Comparison of ENCODE assay signal across 21 cellular contexts in the genomic region with DNA sequence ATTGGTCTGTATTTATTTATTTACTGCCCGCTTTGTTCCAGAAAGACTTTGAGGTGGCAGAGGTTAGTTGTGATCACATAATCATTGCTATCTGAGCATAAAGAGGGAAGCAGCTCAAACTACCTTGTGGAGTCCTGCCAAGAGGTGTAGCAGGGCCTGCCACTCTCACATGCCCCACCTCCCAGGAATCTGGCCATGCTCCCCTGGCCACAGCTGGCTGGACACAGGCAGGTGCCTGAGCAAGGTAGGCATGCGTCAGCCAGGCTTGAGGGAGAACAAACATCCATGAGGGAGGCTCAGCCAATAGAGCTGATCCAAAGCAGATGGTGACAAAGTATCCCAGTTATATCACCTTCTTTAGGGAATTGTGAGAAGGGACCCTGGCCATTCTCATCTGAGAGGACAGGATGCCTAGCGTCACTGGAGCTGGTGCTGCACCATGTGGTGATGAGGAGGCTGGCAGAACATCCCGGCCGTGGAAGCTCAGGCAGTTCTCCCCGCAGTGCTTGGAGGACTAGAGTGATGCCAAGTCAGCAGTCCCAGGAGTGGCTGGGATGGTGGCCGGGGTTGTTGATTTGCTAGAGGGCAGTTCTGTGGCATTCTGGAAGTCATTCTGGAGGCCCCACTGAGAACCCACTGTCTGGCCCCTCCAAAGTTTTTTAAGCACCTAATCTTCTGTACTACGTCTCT. TPM values are rescaled to one million over a fixed set of nuclear protein-coding genes. Genes with fewer than 3 reads are reported as not detected.
A peak's percentile ranks its signal among the peaks of the same experiment; 100 is the strongest.
DNase-seq lines count a peak whose midpoint lies in the region; ATAC-seq and TF ChIP-seq lines count a peak whose summit lies in the region.
"Had no signal": no experiment of that assay in that cellular context is flagged by ENCODE, and none has a peak within 500 bp of the region (broad histone marks: within the 10 kb centered on the region; RNA-seq: fewer than 3 reads in every experiment).

No MANE protein-coding gene starts in this region.

- no peaks in the 10 kb centered on the region for H3K36me3 Mint-ChIP-seq in chondrocyte (ENCODE audit: low read depth)
- H3K36me3 Mint-ChIP-seq: activated CD8-positive, alpha-beta memory T cell treated with anti-CD3 and anti-CD28 coated beads, Interleukin-2, amount 10 ng/mL, durations not matched to agents 7 days and 5 days; stimulated activated effector memory CD8-positive, alpha-beta T cell treated with anti-CD3 and anti-CD28 coated beads, Interleukin-12 subunit alpha, Interleukin-12 subunit beta, amount 100 ng/mL, for 72 hours; T-cell had no signal

- H3K4me1 ChIP-seq in psoas muscle (no peaks in the 10 kb centered on the region), right atrium auricular region (no peaks in the 10 kb centered on the region)
- H3K4me1 ChIP-seq: SJCRH30, testis had no signal

- H3K4me3 Mint-ChIP-seq in chondrocyte (ENCODE audit: unreplicated experiment): no peak overlapping the region
- H3K4me3 Mint-ChIP-seq: activated CD4-positive, alpha-beta T cell treated with anti-CD3 and anti-CD28 coated beads, Interleukin-2, amount 10 ng/mL, durations not matched to agents 7 days and 5 days; activated CD8-positive, alpha-beta memory T cell treated with anti-CD3 and anti-CD28 coated beads, Interleukin-2, amount 10 ng/mL, durations not matched to agents 7 days and 5 days; activated T-helper 1 cell treated with anti-CD3 and anti-CD28 coated beads, Interleukin-12 subunit alpha, Interleukin-12 subunit beta, Interleukin-2, Interleukin-4 antibody, amounts not matched to agents 30 ng/mL and 10 ng/mL and 1 ng/mL, durations not matched to agents 14 hours and 24 hours and 36 hours; CD8-positive, alpha-beta memory T cell; nephron progenitor cell; stimulated activated effector memory CD8-positive, alpha-beta T cell treated with anti-CD3 and anti-CD28 coated beads, Interleukin-12 subunit alpha, Interleukin-12 subunit beta, amount 100 ng/mL, for 72 hours; T-cell had no signal

- WGBS in psoas muscle, 3 donors: 63 to 68% (median 66%) methylated on average over 8 of the region's 8 CpGs

- TF ChIP-seq CTCF in chondrocyte (IDR thresholded peaks at IDR 0.05) (no peak), psoas muscle (IDR thresholded peaks at IDR 0.05) (no peak), right atrium auricular region (IDR thresholded peaks at IDR 0.05) (no peak)

- peaks cover 14% of the 10 kb centered on the region for H3K27me3 Mint-ChIP-seq in chondrocyte (ENCODE audit: low read depth)

- DNase-seq in DMS79 (lab: John Stamatoyannopoulos, UW) (peak; percentile 48), NCI-H2029 (lab: John Stamatoyannopoulos, UW) (peak; percentile 70), chondrocyte (ENCODE audit: low spot score) (peak; percentile 52), renal cortical epithelial cell (ENCODE audit: low read depth) (peak; percentile 25), psoas muscle (no peak), right atrium auricular region (ENCODE audit: low spot score) (no peak)
- DNase-seq: activated CD4-positive, alpha-beta T cell treated with anti-CD3 and anti-CD28 coated beads, Interleukin-2, amount 10 ng/mL, durations not matched to agents 7 days and 5 days; activated CD8-positive, alpha-beta memory T cell treated with anti-CD3 and anti-CD28 coated beads, Interleukin-2, amount 10 ng/mL, durations not matched to agents 7 days and 5 days; activated naive CD4-positive, alpha-beta T cell treated with anti-CD3 and anti-CD28 coated beads, Interleukin-2, amount 50 U/mL, for 16 hours; dermis blood vessel endothelial cell; glutamatergic neuron; midbrain; NCI-H146; nephron progenitor cell; SJCRH30; T-cell; testis had no signal

- peaks cover 5% of the 10 kb centered on the region for H3K9me3 Mint-ChIP-seq in chondrocyte (ENCODE audit: low read depth)
- H3K9me3 Mint-ChIP-seq: activated CD4-positive, alpha-beta T cell treated with anti-CD3 and anti-CD28 coated beads, Interleukin-2, amount 10 ng/mL, durations not matched to agents 7 days and 5 days; activated T-helper 1 cell treated with anti-CD3 and anti-CD28 coated beads, Interleukin-12 subunit alpha, Interleukin-12 subunit beta, Interleukin-2, Interleukin-4 antibody, amounts not matched to agents 30 ng/mL and 10 ng/mL and 1 ng/mL, durations not matched to agents 14 hours and 24 hours and 36 hours; CD8-positive, alpha-beta memory T cell; nephron progenitor cell; stimulated activated effector memory CD8-positive, alpha-beta T cell treated with anti-CD3 and anti-CD28 coated beads, Interleukin-12 subunit alpha, Interleukin-12 subunit beta, amount 100 ng/mL, for 72 hours; T-cell had no signal

- no peak overlapping the region for H3K27ac Mint-ChIP-seq in chondrocyte (ENCODE audit: unreplicated experiment)
- H3K27ac Mint-ChIP-seq: activated CD4-positive, alpha-beta T cell treated with anti-CD3 and anti-CD28 coated beads, Interleukin-2, amount 10 ng/mL, durations not matched to agents 7 days and 5 days; activated CD8-positive, alpha-beta memory T cell treated with anti-CD3 and anti-CD28 coated beads, Interleukin-2, amount 10 ng/mL, durations not matched to agents 7 days and 5 days; activated T-helper 1 cell treated with anti-CD3 and anti-CD28 coated beads, Interleukin-12 subunit alpha, Interleukin-12 subunit beta, Interleukin-2, Interleukin-4 antibody, amounts not matched to agents 30 ng/mL and 10 ng/mL and 1 ng/mL, durations not matched to agents 14 hours and 24 hours and 36 hours; nephron progenitor cell; stimulated activated effector memory CD8-positive, alpha-beta T cell treated with anti-CD3 and anti-CD28 coated beads, Interleukin-12 subunit alpha, Interleukin-12 subunit beta, amount 100 ng/mL, for 72 hours; T-cell had no signal

- H3K4me3 ChIP-seq in psoas muscle (no peak overlapping the region), right atrium auricular region (no peak overlapping the region)
- H3K4me3 ChIP-seq: SJCRH30, testis had no signal

- H3K27ac ChIP-seq in psoas muscle (no peak overlapping the region), right atrium auricular region (no peak overlapping the region)
- H3K27ac ChIP-seq: SJCRH30, testis had no signal

- no peaks in the 10 kb centered on the region for H3K4me1 Mint-ChIP-seq in chondrocyte (ENCODE audit: low read depth)
- H3K4me1 Mint-ChIP-seq: nephron progenitor cell, T-cell had no signal

- H3K27me3 ChIP-seq in psoas muscle (ENCODE audit: insufficient read depth in 3 of 3, low read length in 2 of 3) (peaks cover 0 to 4% (median 0%) of the 10 kb centered on the region in 3 donors), right atrium auricular region (no peaks in the 10 kb centered on the region)
- H3K27me3 ChIP-seq: testis had no signal

- H3K9me3 ChIP-seq in psoas muscle (no peaks in the 10 kb centered on the region), right atrium auricular region (no peaks in the 10 kb centered on the region)
- H3K9me3 ChIP-seq: SJCRH30, testis had no signal

- no peak for ATAC-seq in psoas muscle
- ATAC-seq in GM18861 (IDR thresholded peaks at IDR 0.05; ENCODE audit: unreplicated experiment): no peak
- ATAC-seq: activated CD8-positive, alpha-beta memory T cell treated with anti-CD3 and anti-CD28 coated beads, Interleukin-2, amount 10 ng/mL, durations not matched to agents 7 days and 5 days; stimulated activated effector memory CD8-positive, alpha-beta T cell treated with anti-CD3 and anti-CD28 coated beads, Interleukin-12 subunit alpha, Interleukin-12 subunit beta, amount 100 ng/mL, for 72 hours; T-cell had no signal

- H3K36me3 ChIP-seq in psoas muscle (ENCODE audit: insufficient read depth in 1 of 2, low read depth in 1 of 2) (no peaks in the 10 kb centered on the region), right atrium auricular region (no peaks in the 10 kb centered on the region)
- H3K36me3 ChIP-seq: SJCRH30 had no signal

- intact Hi-C loops in psoas muscle (cut with DNase I): no loop called here

RNA-seq across cellular contexts. Expression of a gene that starts 6.8 kb away (rescaled TPM):
- total RNA-seq in chondrocyte (49.7 to 54.2 TPM (median 52.1 TPM) in 3 replicates), renal cortical epithelial cell (90.6 and 105 TPM in 2 replicates), psoas muscle (10 to 100 TPM; 47.7 to 56.0 (median 51.1) TPM), right atrium auricular region (10 to 100 TPM; 36.0 to 37.9 TPM)
- polyA plus RNA-seq in psoas muscle: 10 to 100 TPM; 32.6 to 64.5 (median 58.4) TPM

Comparison
In these comparisons a context has a peak if more than half of its experiments do, and no peak if none do; other contexts are left out.
1. DNase-seq: peak in DMS79 (single experiment), NCI-H2029 (single experiment), chondrocyte (single experiment) and renal cortical epithelial cell (single experiment); none in psoas muscle (0 of 2) and right atrium auricular region (single experiment).